Comparison of ENCODE assay signal across 8 cellular contexts in the genomic region with DNA sequence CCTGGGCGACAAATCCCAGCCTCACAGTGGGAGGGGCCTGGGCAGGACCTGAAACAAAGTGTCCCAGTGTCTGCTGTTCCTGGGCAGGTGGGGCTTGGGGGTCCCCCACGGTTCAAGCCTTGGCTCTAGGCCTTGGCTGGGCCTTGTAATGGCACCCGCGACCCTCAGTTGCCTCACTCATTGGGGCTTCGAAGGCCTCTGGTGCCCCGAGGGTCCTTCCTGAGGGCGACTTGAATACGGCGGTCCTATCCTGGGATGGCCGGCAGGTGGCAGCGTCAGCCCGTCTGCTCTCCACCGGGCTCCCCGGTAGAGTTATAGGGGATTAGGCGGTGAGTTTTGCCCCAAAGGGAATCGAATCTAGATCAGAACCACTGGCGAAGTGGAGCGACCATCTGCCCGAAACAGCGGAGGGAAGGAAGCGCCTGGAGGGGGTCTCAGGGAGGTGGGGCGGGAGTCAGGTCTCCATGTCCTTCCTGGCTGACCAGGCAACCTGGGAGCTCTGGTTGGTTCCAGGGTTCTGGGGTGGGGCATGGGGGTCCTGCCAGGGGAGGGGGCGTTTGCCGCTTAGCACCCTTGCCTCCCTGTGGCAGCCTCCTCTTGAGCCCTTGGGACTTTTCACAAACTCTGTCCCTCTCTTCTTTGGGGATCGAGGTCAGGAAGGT. TPM values are rescaled to one million over a fixed set of nuclear protein-coding genes. Genes with fewer than 3 reads are reported as not detected.
DNase-seq lines count a peak whose midpoint lies in the region; ATAC-seq and TF ChIP-seq lines count a peak whose summit lies in the region.

No MANE protein-coding gene starts in this region.

- peak; percentile 55 for ATAC-seq in sciatic nerve
- no peak for ATAC-seq in GM21390 (IDR thresholded peaks at IDR 0.05; ENCODE audit: unreplicated experiment)

- peak; percentile 88 for TF ChIP-seq CTCF in GM10266 (IDR thresholded peaks at IDR 0.05; ENCODE audit: control insufficient read depth, insufficient read depth, low read depth, missing control alignments)

- intact Hi-C loops in sciatic nerve (cut with DNase I) = loop anchor here (2.0 kb wide), 1 partner anchor 134 kb away; no protein-coding TSS in a partner anchor

- DNase-seq in GM10266 (ENCODE audit: extremely low spot score) (peak; percentile 88), NCI-H1048 (lab: John Stamatoyannopoulos, UW) (peak; percentile 29), T-helper 2 cell (peak; percentile 56 to 80 (median 73)), amygdala (lab: John Stamatoyannopoulos, UW) (peak in 54 of 56 donors; percentile 17 to 85 (median 58)), hepatic stellate cell (ENCODE audit: low spot score) (peak; percentile 92), sciatic nerve (ENCODE audit: low spot score) (peak; percentile 88), cortex of kidney (lab: John Stamatoyannopoulos, UW) (no peak)

RNA-seq across cellular contexts. Expression of a gene that starts 2.1 kb away (rescaled TPM):
- total RNA-seq in sciatic nerve = 18.1 TPM

RNA-seq across cellular contexts. Expression of a gene that starts 22.8 kb away (rescaled TPM):
- 87.3 TPM for total RNA-seq in sciatic nerve

RNA-seq across cellular contexts. Expression of a gene that starts 23.1 kb away (rescaled TPM):
- total RNA-seq in sciatic nerve = 16.4 TPM
